Comparison of ENCODE assay signal across 8 cellular contexts in genomic region chr16:88856828-88857727, GRCh38. TPM values are rescaled to one million over a fixed set of nuclear protein-coding genes. Genes with fewer than 3 reads are reported as not detected.
DNase-seq lines count a peak whose midpoint lies in the region; ATAC-seq and TF ChIP-seq lines count a peak whose summit lies in the region.

Gene GALNS, minus strand, starts transcription at chr16:88856947. Its CDS starts 70 bp downstream, at chr16:88856877.
Gene TRAPPC2L, plus strand, starts transcription at chr16:88857127. Its CDS starts 24 bp downstream, at chr16:88857151.

- no peaks in the 10 kb centered on the region for H3K27me3 ChIP-seq in right lobe of liver

- ATAC-seq in GM19438 (IDR thresholded peaks at IDR 0.05; ENCODE audit: low read depth, unreplicated experiment) (peak; percentile 66), right lobe of liver (peak; percentile 93 to 96 (median 96))

- DNase-seq in CD1c-positive myeloid dendritic cell (ENCODE audit: extremely low spot score) = peak; percentile 99
- DNase-seq in HK-2 (ENCODE audit: unreplicated experiment) = peak; percentile 99
- DNase-seq in NCI-H82 treated with DMSO at 0.1 percent for 48 hours (lab: John Stamatoyannopoulos, UW; ENCODE audit: unreplicated experiment) = peak; percentile 67
- peak; percentile 99 for DNase-seq in activated CD4-positive, alpha-beta memory T cell treated with anti-CD3 and anti-CD28 coated beads for 36 hours
- peak; percentile 84 to 97 for DNase-seq in dermis microvascular lymphatic vessel endothelial cell (ENCODE audit: low read depth in 2 of 2)
- peak; percentile 99 for DNase-seq in right lobe of liver
- peak; percentile 99 for DNase-seq in stimulated activated CD4-positive, alpha-beta T cell treated with anti-CD3 and anti-CD28 coated beads, Interleukin-4, amount 100 ng/mL, for 24 hours

- H3K9me3 Mint-ChIP-seq in activated CD4-positive, alpha-beta memory T cell treated with anti-CD3 and anti-CD28 coated beads for 36 hours = no peaks in the 10 kb centered on the region

- peak within 1 kb of the TSS; percentile 93 for H3K4me3 Mint-ChIP-seq in activated CD4-positive, alpha-beta memory T cell treated with anti-CD3 and anti-CD28 coated beads for 36 hours

- peak within 1 kb of the TSS; percentile 94 to 98 (median 96) for H3K4me3 ChIP-seq in right lobe of liver

- peaks cover 7% of the 10 kb centered on the region for H3K36me3 Mint-ChIP-seq in activated CD4-positive, alpha-beta memory T cell treated with anti-CD3 and anti-CD28 coated beads for 36 hours

- no peaks in the 10 kb centered on the region for H3K9me3 ChIP-seq in right lobe of liver

- H3K27ac ChIP-seq in right lobe of liver = peak within 1 kb of the TSS; percentile 48 to 64 (median 54)

- no peak for TF ChIP-seq CTCF in right lobe of liver (IDR thresholded peaks at IDR 0.05)

- 0% methylated on average over 18 of the region's 87 CpGs for WGBS in right lobe of liver (ENCODE audit: insufficient coverage, low coverage, low lambda C conversion rate, missing lambda C conversion rate)

- peaks cover 23% of the 10 kb centered on the region for H3K4me1 Mint-ChIP-seq in activated CD4-positive, alpha-beta memory T cell treated with anti-CD3 and anti-CD28 coated beads for 36 hours (ENCODE audit: low read depth)

- H3K36me3 ChIP-seq in right lobe of liver = peaks cover 0 to 29% (median 5%) of the 10 kb centered on the region in 4 donors

- peaks cover 0 to 18% (median 7%) of the 10 kb centered on the region in 4 donors for H3K4me1 ChIP-seq in right lobe of liver

- H3K27me3 Mint-ChIP-seq in activated CD4-positive, alpha-beta memory T cell treated with anti-CD3 and anti-CD28 coated beads for 36 hours = no peaks in the 10 kb centered on the region

- TF ChIP-seq POLR2A in right lobe of liver (IDR thresholded peaks at IDR 0.05) = peak; percentile 72

- POLR2A ChIA-PET in activated CD4-positive, alpha-beta memory T cell treated with anti-CD3 and anti-CD28 coated beads for 36 hours (lab: Charles Lee) = interaction anchor here (0.7 to 2.7 kb wide), 8 partner anchors 45 to 906 kb away, joined by 3 to 11 read pairs (median 6); partner anchors contain the start of genes APRT, BANP, CDT1 and CTU2

- intact Hi-C loops in activated CD4-positive, alpha-beta memory T cell treated with anti-CD3 and anti-CD28 coated beads for 36 hours (cut with micrococcal nuclease) = loop anchor here (1.0 to 10.0 kb wide), 4 partner anchors 45 to 314 kb away; partner anchors contain the start of genes CDH15, CTU2 and RNF166
- intact Hi-C loops in right lobe of liver (cut with DNase I) = no loop called here

- H3K27ac Mint-ChIP-seq in activated CD4-positive, alpha-beta memory T cell treated with anti-CD3 and anti-CD28 coated beads for 36 hours = peak within 1 kb of the TSS; percentile 72

- CTCF ChIA-PET in activated CD4-positive, alpha-beta memory T cell treated with anti-CD3 and anti-CD28 coated beads for 36 hours (lab: Charles Lee) = interaction anchor here (0.6 to 2.9 kb wide), 25 partner anchors 10 to 419 kb away, joined by 3 to 39 read pairs (median 4); partner anchors contain the start of genes APRT, CDH15 and ZNF778

RNA-seq across cellular contexts. Expression of gene GALNS, which starts in this region (rescaled TPM):
- 10 to 100 TPM; 22.0 to 24.1 TPM for total RNA-seq in activated CD4-positive, alpha-beta memory T cell treated with anti-CD3 and anti-CD28 coated beads for 36 hours
- total RNA-seq in dermis microvascular lymphatic vessel endothelial cell (7.2 and 15.7 TPM in 2 replicates), right lobe of liver (10 to 100 TPM in 5 of 6 experiments, 1 to 10 TPM in 1; 9.2 to 20.6 (median 16.5) TPM)

RNA-seq across cellular contexts. Expression of gene TRAPPC2L, which starts in this region (rescaled TPM):
- total RNA-seq in activated CD4-positive, alpha-beta memory T cell treated with anti-CD3 and anti-CD28 coated beads for 36 hours = 10 to 100 TPM; 63.6 to 71.5 TPM
- total RNA-seq in dermis microvascular lymphatic vessel endothelial cell = 48.1 and 51.5 TPM in 2 replicates
- 10 to 100 TPM; 15.1 to 25.5 (median 20.1) TPM for total RNA-seq in right lobe of liver

Comparison
In these comparisons a context has a peak if more than half of its experiments do, and no peak if none do; other contexts are left out.
1. Peak in every context shown above with its lines: DNase-seq, ATAC-seq, H3K4me3 ChIP-seq and H3K27ac ChIP-seq.